In genomic region chr2:224663322-224663721, GRCh38 we compare ENCODE assay signal across 5 cellular contexts. TPM values are rescaled to one million over a fixed set of nuclear protein-coding genes. Genes with fewer than 3 reads are reported as not detected.
"Had no signal": no experiment of that assay in that cellular context is flagged by ENCODE, and none has a peak within 500 bp of the region (broad histone marks: within the 10 kb centered on the region; RNA-seq: fewer than 3 reads in every experiment).

No MANE protein-coding gene starts in this region.

RNA-seq across cellular contexts. Expression of gene CCDC195, which starts 52.8 kb away (rescaled TPM):
- total RNA-seq: HepG2, HT-29, HT1080, IMR-90 had no signal
- polyA plus RNA-seq: HepG2, IgD-negative memory B cell, IMR-90 had no signal
